Comparison of ENCODE assay signal across 13 cellular contexts in the genomic region with DNA sequence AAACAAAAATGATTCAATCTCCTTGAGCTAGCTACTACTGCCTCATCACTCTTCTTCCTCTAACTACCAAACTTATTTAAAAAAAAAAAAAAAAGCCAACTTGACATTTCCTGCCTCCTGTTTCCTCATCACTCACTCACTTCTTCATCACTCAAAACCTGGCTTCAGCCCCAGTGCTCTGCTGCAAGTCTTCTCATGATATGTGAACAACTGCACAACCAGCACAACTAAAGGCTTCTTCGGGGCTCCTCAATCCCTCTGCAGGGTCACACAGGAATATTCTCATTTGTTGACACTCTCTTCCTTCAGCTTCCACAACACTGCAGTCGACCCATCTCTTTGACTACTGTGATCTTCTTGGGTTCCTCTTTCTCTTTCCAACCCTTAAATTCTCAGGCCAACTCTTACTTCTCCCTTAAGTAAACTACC. TPM values are rescaled to one million over a fixed set of nuclear protein-coding genes. Genes with fewer than 3 reads are reported as not detected.
DNase-seq lines count a peak whose midpoint lies in the region; ATAC-seq and TF ChIP-seq lines count a peak whose summit lies in the region.
"Had no signal": no experiment of that assay in that cellular context is flagged by ENCODE, and none has a peak within 500 bp of the region (broad histone marks: within the 10 kb centered on the region; RNA-seq: fewer than 3 reads in every experiment).

No MANE protein-coding gene starts in this region.

- no peak overlapping the region for H3K27ac Mint-ChIP-seq in activated naive CD4-positive, alpha-beta T cell treated with anti-CD3 and anti-CD28 coated beads, Interleukin-2, amount 50 U/mL, for 72 hours

- H3K27ac ChIP-seq in spleen = peak overlapping the region; percentile 60 to 87 (median 80)

- H3K9me3 ChIP-seq in spleen = no peaks in the 10 kb centered on the region
- H3K9me3 ChIP-seq: adrenal gland, HAP-1, stomach had no signal

- H3K4me1 ChIP-seq in spleen = peaks cover 24 to 100% (median 87%) of the 10 kb centered on the region in 6 donors
- H3K4me1 ChIP-seq: HAP-1 had no signal

- DNase-seq in activated naive CD4-positive, alpha-beta T cell treated with anti-CD3 and anti-CD28 coated beads, Interleukin-2, amount 50 U/mL, for 72 hours (ENCODE audit: low spot score in 2 of 2) = no peak
- DNase-seq in activated naive CD4-positive, alpha-beta T cell treated with anti-CD3 and anti-CD28 coated beads, Interleukin-2, amount 50 U/mL, for 16 hours = no peak
- DNase-seq in NOMO-1 treated with dmso at 0.1 percent for 144 hours (lab: John Stamatoyannopoulos, UW; ENCODE audit: unreplicated experiment) (peak; percentile 66), spleen (no peak), AG08396 (ENCODE audit: low spot score) (no peak), HPDE6-E6E7 (ENCODE audit: extremely low spot score) (no peak)
- DNase-seq in activated CD4-positive, CD25-positive, alpha-beta regulatory T cell treated with anti-CD3 and anti-CD28 coated beads, Interleukin-2, amount 50 U/mL, for 72 hours = no peak
- DNase-seq: effector memory CD4-positive, alpha-beta T cell; NCI-H524 treated with DMSO at 0.1 percent for 48 hours; stomach had no signal

- TF ChIP-seq CTCF in spleen (IDR thresholded peaks at IDR 0.05 in 8 of 11, conservative IDR thresholded peaks at IDR 0.05 in 3 of 11) = no peak

- H3K4me3 ChIP-seq in spleen = peak overlapping the region in 1 of 8 donors; percentile 43
- H3K4me3 ChIP-seq: adrenal gland, HAP-1, stomach had no signal

- no peaks in the 10 kb centered on the region for H3K27me3 ChIP-seq in spleen (replicated peaks in 1 of 7)
- H3K27me3 ChIP-seq: adrenal gland, stomach had no signal

- intact Hi-C loops in spleen (cut with DNase I; ENCODE audit: low total_unique reads) = loop anchor here (10.0 kb wide), 1 partner anchor 157 kb away; the partner anchor contains the start of gene CDCA8

- WGBS in spleen, 5 donors = 30 to 52% (median 47%) methylated on average over 2 of the region's 2 CpGs

- peak; percentile 22 to 28 for ATAC-seq in activated naive CD4-positive, alpha-beta T cell treated with anti-CD3 and anti-CD28 coated beads, Interleukin-2, amount 50 U/mL, for 72 hours
- ATAC-seq in esophagus mucosa = peak; percentile 18

- H3K36me3 Mint-ChIP-seq in activated naive CD4-positive, alpha-beta T cell treated with anti-CD3 and anti-CD28 coated beads, Interleukin-2, amount 50 U/mL, for 72 hours = peaks cover 8 to 10% of the 10 kb centered on the region in 2 donors

- TF ChIP-seq POLR2A in spleen (IDR thresholded peaks at IDR 0.05) = no peak

- H3K9me3 Mint-ChIP-seq in activated naive CD4-positive, alpha-beta T cell treated with anti-CD3 and anti-CD28 coated beads, Interleukin-2, amount 50 U/mL, for 72 hours = no peaks in the 10 kb centered on the region

- H3K36me3 ChIP-seq in spleen = peaks cover 0 to 67% (median 16%) of the 10 kb centered on the region in 6 donors

RNA-seq across cellular contexts. Expression of gene MTF1, which starts 7.6 kb away (rescaled TPM):
- total RNA-seq in activated naive CD4-positive, alpha-beta T cell treated with anti-CD3 and anti-CD28 coated beads, Interleukin-2, amount 50 U/mL, for 72 hours = 10 to 100 TPM; 21.0 to 23.4 TPM
- total RNA-seq in esophagus mucosa (39.3 TPM), spleen (10 to 100 TPM in 6 of 7 donors, 1 to 10 TPM in 1; 9.3 to 49.8 (median 26.6) TPM)
- 1 to 10 TPM; 1.3 to 3.1 (median 1.5) TPM for polyA plus RNA-seq in spleen

RNA-seq across cellular contexts. Expression of gene YRDC, which starts 43.8 kb away (rescaled TPM):
- 10 to 100 TPM; 25.7 to 39.3 TPM for total RNA-seq in activated naive CD4-positive, alpha-beta T cell treated with anti-CD3 and anti-CD28 coated beads, Interleukin-2, amount 50 U/mL, for 72 hours
- total RNA-seq in esophagus mucosa (14.7 TPM), spleen (10 to 100 TPM in 5 of 7 donors, 1 to 10 TPM in 2; 8.0 to 13.4 (median 10.9) TPM)
- 10 to 100 TPM in 1 of 3 donors, 1 to 10 TPM in 2; 7.5 to 12.2 (median 9.9) TPM for polyA plus RNA-seq in spleen

RNA-seq across cellular contexts. Expression of gene C1orf122, which starts 44.2 kb away (rescaled TPM):
- total RNA-seq in activated naive CD4-positive, alpha-beta T cell treated with anti-CD3 and anti-CD28 coated beads, Interleukin-2, amount 50 U/mL, for 72 hours = 10 to 100 TPM; 18.8 to 21.4 TPM
- 46.7 TPM for total RNA-seq in esophagus mucosa
- total RNA-seq in spleen = 10 to 100 TPM; 15.9 to 31.1 (median 19.5) TPM
- 10 to 100 TPM; 18.1 to 38.5 (median 23.1) TPM for polyA plus RNA-seq in spleen

RNA-seq across cellular contexts. Expression of gene MANEAL, which starts 58.1 kb away (rescaled TPM):
- total RNA-seq in activated naive CD4-positive, alpha-beta T cell treated with anti-CD3 and anti-CD28 coated beads, Interleukin-2, amount 50 U/mL, for 72 hours = 1 to 10 TPM; 1.0 to 3.1 TPM
- total RNA-seq in esophagus mucosa (3.1 TPM), spleen (1 to 10 TPM; 1.8 to 9.2 (median 3.1) TPM)
- polyA plus RNA-seq in spleen = 1 to 10 TPM; 1.4 to 2.3 (median 1.8) TPM
